Comparison of ENCODE assay signal across 13 cellular contexts in the genomic region with DNA sequence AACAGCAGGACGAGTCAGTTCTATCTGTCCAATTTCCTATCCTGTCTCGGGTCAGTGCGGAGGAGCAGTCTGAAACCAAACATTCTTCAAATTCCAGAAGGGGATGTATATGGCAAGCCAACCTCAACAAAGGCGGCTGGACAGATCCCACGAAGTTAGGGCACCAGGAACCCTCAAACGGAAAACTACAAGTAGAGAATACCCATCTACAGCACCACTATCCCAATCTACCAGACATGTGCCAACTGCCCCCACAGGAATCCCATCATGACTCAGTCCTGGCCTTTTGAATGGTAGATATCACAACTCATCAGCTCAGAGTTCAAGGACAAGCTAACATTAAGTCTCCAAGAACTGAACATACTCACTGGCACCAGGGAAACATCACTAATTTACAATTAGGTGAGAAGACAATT.
A peak's percentile ranks its signal among the peaks of the same experiment; 100 is the strongest.
DNase-seq lines count a peak whose midpoint lies in the region; ATAC-seq and TF ChIP-seq lines count a peak whose summit lies in the region.
"Had no signal": no experiment of that assay in that cellular context is flagged by ENCODE, and none has a peak within 500 bp of the region (broad histone marks: within the 10 kb centered on the region; RNA-seq: fewer than 3 reads in every experiment).

No MANE protein-coding gene starts in this region.

- peak overlapping the region in 1 of 2 donors; percentile 93 for H3K27ac Mint-ChIP-seq in effector memory CD8-positive, alpha-beta T cell

- H3K36me3 Mint-ChIP-seq in effector memory CD8-positive, alpha-beta T cell (ENCODE audit: insufficient read depth): peaks cover 50% of the 10 kb centered on the region

- no peak overlapping the region for H3K4me3 ChIP-seq in neutrophil (ENCODE audit: low read depth in 1 of 2, low read length in 1 of 2)
- H3K4me3 ChIP-seq: psoas muscle had no signal

- H3K27ac ChIP-seq in RWPE1: peak overlapping the region; percentile 79
- H3K27ac ChIP-seq in neutrophil: peak overlapping the region; percentile 26
- H3K27ac ChIP-seq: epithelial cell of prostate, psoas muscle had no signal

- POLR2A ChIA-PET in RWPE1 (lab: Yijun Ruan, JAX; ENCODE audit: low non-redundant PET): interaction anchor here (1.3 kb wide), 1 partner anchor 23 kb away, joined by 7 read pairs; no protein-coding TSS in a partner anchor

- H3K9me3 ChIP-seq in neutrophil: no peaks in the 10 kb centered on the region
- H3K9me3 ChIP-seq: psoas muscle had no signal

- peaks cover 43 to 48% of the 10 kb centered on the region in 2 experiments for H3K4me1 ChIP-seq in neutrophil (ENCODE audit: control insufficient read depth in 1 of 2, insufficient read depth in 1 of 2, low read depth in 1 of 2, low read length in 1 of 2)

- TF ChIP-seq CTCF in RWPE1 (conservative IDR thresholded peaks at IDR 0.05; ENCODE audit: low read depth) (no peak), neutrophil (IDR thresholded peaks at IDR 0.05) (no peak)

- ATAC-seq in effector memory CD8-positive, alpha-beta T cell (replicated peaks): no peak
- no peak for ATAC-seq in activated CD4-positive, CD25-positive, alpha-beta regulatory T cell treated with anti-CD3 and anti-CD28 coated beads, Interleukin-2, amount 50 U/mL, for 24 hours
- ATAC-seq in HG02623 (IDR thresholded peaks at IDR 0.05; ENCODE audit: unreplicated experiment): no peak
- ATAC-seq: psoas muscle had no signal

- H3K9me3 Mint-ChIP-seq in effector memory CD8-positive, alpha-beta T cell: no peaks in the 10 kb centered on the region

- H3K36me3 ChIP-seq in neutrophil: peaks cover 38% of the 10 kb centered on the region

- no peaks in the 10 kb centered on the region for H3K27me3 Mint-ChIP-seq in effector memory CD8-positive, alpha-beta T cell

- no peaks in the 10 kb centered on the region for H3K27me3 ChIP-seq in neutrophil

- DNase-seq in EL: peak; percentile 85
- no peak for DNase-seq in RWPE1 (ENCODE audit: low spot score)
- DNase-seq in effector memory CD8-positive, alpha-beta T cell: no peak
- no peak for DNase-seq in MV-4-11 (lab: John Stamatoyannopoulos, UW)
- no peak for DNase-seq in inferior parietal cortex (ENCODE audit: extremely low spot score)
- DNase-seq: kidney, MM.1S, psoas muscle, T1000 had no signal

- H3K4me3 Mint-ChIP-seq in effector memory CD8-positive, alpha-beta T cell: peak overlapping the region; percentile 18 to 25

- peaks cover 48 to 56% of the 10 kb centered on the region in 2 donors for H3K4me1 Mint-ChIP-seq in effector memory CD8-positive, alpha-beta T cell (ENCODE audit: low read depth in 2 of 2)

- CTCF ChIA-PET in RWPE1 (lab: Yijun Ruan, JAX): interaction anchor here (0.6 to 1.0 kb wide), 3 partner anchors 17 to 57 kb away, joined by 3 to 4 read pairs (median 3); no protein-coding TSS in a partner anchor
